9 cellular contexts compared by ENCODE assay signal in the genomic region with DNA sequence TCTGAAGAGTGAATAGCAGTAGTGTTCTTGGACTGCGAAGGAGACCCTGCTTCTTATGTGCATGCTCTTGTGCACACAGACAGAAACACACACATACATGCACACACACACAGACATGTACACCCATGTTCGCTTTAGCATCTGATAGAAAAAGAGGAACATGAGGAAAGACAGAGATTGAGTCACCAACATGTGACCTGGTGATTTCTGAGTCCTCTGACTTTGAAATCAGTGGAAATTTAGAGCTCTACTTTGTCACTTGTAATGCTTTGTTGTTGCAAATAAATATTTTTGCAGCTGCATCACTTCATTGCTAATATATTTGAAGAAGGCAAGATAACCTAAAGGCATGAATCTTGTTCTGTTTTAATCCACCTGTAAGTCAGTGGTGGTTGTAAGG. TPM values are rescaled to one million over a fixed set of nuclear protein-coding genes. Genes with fewer than 3 reads are reported as not detected.
DNase-seq lines count a peak whose midpoint lies in the region; ATAC-seq and TF ChIP-seq lines count a peak whose summit lies in the region.
"Had no signal": no experiment of that assay in that cellular context is flagged by ENCODE, and none has a peak within 500 bp of the region (broad histone marks: within the 10 kb centered on the region; RNA-seq: fewer than 3 reads in every experiment).

No MANE protein-coding gene starts in this region.

- peaks cover 6% of the 10 kb centered on the region for H3F3A ChIP-seq in PC-3 (ENCODE audit: low read length, unreplicated experiment)

- peaks cover 45% of the 10 kb centered on the region for H4K20me1 ChIP-seq in PC-3 (ENCODE audit: low read length)

- H3K36me3 ChIP-seq in PC-3 (ENCODE audit: low read depth, low read length) = peaks cover 46% of the 10 kb centered on the region
- H3K36me3 ChIP-seq in gastrocnemius medialis = no peaks in the 10 kb centered on the region

- no peak for TF ChIP-seq POLR2A in gastrocnemius medialis (IDR thresholded peaks at IDR 0.05)

- intact Hi-C loops in PC-3 (cut with micrococcal nuclease) = no loop called here
- intact Hi-C loops in gastrocnemius medialis (cut with DNase I; ENCODE audit: low total_unique reads) = no loop called here

- H3K27me3 ChIP-seq in PC-3 (ENCODE audit: low read length) = no peaks in the 10 kb centered on the region
- H3K27me3 ChIP-seq in gastrocnemius medialis = no peaks in the 10 kb centered on the region

- H3K79me2 ChIP-seq in PC-3 (ENCODE audit: low read length) = peaks cover 93% of the 10 kb centered on the region

- H3K4me1 ChIP-seq in PC-3 (ENCODE audit: insufficient read depth, low read length) = peaks cover 59% of the 10 kb centered on the region
- H3K4me1 ChIP-seq in gastrocnemius medialis = peaks cover 25 to 27% of the 10 kb centered on the region in 2 donors

- H3K27ac ChIP-seq in PC-3 (ENCODE audit: low read length) = peak overlapping the region; percentile 29
- peak overlapping the region in 3 of 4 donors; percentile 8 to 24 (median 19) for H3K27ac ChIP-seq in gastrocnemius medialis

- in situ Hi-C loops in gastrocnemius medialis (cut with MboI; ENCODE audit: low sequenced_read_pairs in 4 of 4) = no loop called here

- POLR2A ChIA-PET in PC-3 (lab: Charles Lee; ENCODE audit: unreplicated experiment) = interaction anchor here (0.6 kb wide), 4 partner anchors 104 to 513 kb away, joined by 3 to 7 read pairs (median 4); no protein-coding TSS in a partner anchor

- H3K9ac ChIP-seq in PC-3 (ENCODE audit: low read length) = no peak overlapping the region

- H3K4me2 ChIP-seq in PC-3 (ENCODE audit: low read length) = peak overlapping the region; percentile 10; the same call in 1 of the 2 replicates

- no peak overlapping the region for H3K4me3 ChIP-seq in PC-3 (ENCODE audit: low read length)
- H3K4me3 ChIP-seq in choroid plexus epithelial cell (ENCODE audit: low read depth, low read length) = no peak overlapping the region
- no peak overlapping the region for H3K4me3 ChIP-seq in gastrocnemius medialis

- H3K9me3 ChIP-seq in PC-3 (ENCODE audit: low read length) = no peaks in the 10 kb centered on the region
- H3K9me3 ChIP-seq in gastrocnemius medialis = no peaks in the 10 kb centered on the region

- H2AFZ ChIP-seq in PC-3 (ENCODE audit: low read length) = no peak overlapping the region

- CTCF ChIA-PET in PC-3 (lab: Charles Lee) = no interaction called here

- TF ChIP-seq CTCF in PC-3 (conservative IDR thresholded peaks at IDR 0.05; ENCODE audit: low read depth, low read length) (no peak), choroid plexus epithelial cell (conservative IDR thresholded peaks at IDR 0.05; ENCODE audit: low read depth, low read length) (no peak), gastrocnemius medialis (IDR thresholded peaks at IDR 0.05 in 4 of 5, conservative IDR thresholded peaks at IDR 0.05 in 1 of 5) (no peak)

- BruUV-seq in PC-3 (replicated peaks; lab: Mats Ljungman, UMichigan) = no TSS peak

- ATAC-seq in PC-3 (no peak), gastrocnemius medialis (no peak), HG03432 (IDR thresholded peaks at IDR 0.05; ENCODE audit: unreplicated experiment) (no peak)

- H3K9me2 ChIP-seq in PC-3 (replicated peaks; ENCODE audit: low read length) = no peaks in the 10 kb centered on the region

- DNase-seq in EL (peak; percentile 38), PC-3 (peak; percentile 37), choroid plexus epithelial cell (ENCODE audit: low read depth) (peak; percentile 47), gastrocnemius medialis (no peak), cerebellar cortex (ENCODE audit: low spot score) (no peak), GM19240 (ENCODE audit: insufficient read length, low spot score) (no peak)
- no peak for DNase-seq in NK-92 treated with Interleukin-12 subunit alpha and Interleukin-12 subunit beta, amount 100 ng/mL, for 24 hours (lab: John Stamatoyannopoulos, UW)
- DNase-seq: NCI-H2029 treated with DMSO at 0.1 percent for 48 hours had no signal

RNA-seq across cellular contexts. Expression of a gene that starts 23.8 kb away (rescaled TPM):
- 181 and 241 TPM in 2 replicates for total RNA-seq in PC-3 (2014; rRNA removed)
- 10 to 100 TPM; 19.5 to 32.5 (median 29.2) TPM for total RNA-seq in gastrocnemius medialis

Comparison
In these comparisons a context has a peak if more than half of its experiments do, and no peak if none do; other contexts are left out.
1. DNase-seq: peak in EL (single experiment), PC-3 (single experiment) and choroid plexus epithelial cell (single experiment); none in gastrocnemius medialis (0 of 2), NK-92 treated with Interleukin-12 subunit alpha and Interleukin-12 subunit beta, amount 100 ng/mL, for 24 hours (single experiment), cerebellar cortex (single experiment) and GM19240 (single experiment).